ENCODE assay signal across 27 cellular contexts in the genomic region with DNA sequence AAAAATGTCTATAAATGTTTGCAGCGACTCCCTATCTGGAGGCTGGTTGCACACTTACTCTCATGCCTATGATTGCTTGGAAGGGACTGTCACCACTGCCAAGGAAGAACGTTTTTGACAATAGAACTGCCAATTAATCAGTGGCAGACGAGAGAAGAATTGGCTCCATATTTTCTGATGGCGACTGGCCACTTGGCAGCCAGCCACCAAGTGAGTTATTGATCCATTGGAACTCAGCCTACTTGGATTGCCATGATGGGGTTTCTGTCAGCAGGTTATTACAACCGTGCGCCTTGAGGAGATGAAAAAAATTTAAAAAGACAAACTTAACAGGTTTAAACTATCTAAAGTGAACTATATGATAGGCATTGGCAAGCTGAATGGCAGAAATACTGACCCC.
"Had no signal": no experiment of that assay in that cellular context is flagged by ENCODE, and none has a peak within 500 bp of the region (broad histone marks: within the 10 kb centered on the region; RNA-seq: fewer than 3 reads in every experiment).

No MANE protein-coding gene starts in this region.

- ATAC-seq: effector memory CD8-positive, alpha-beta T cell; esophagus mucosa; gastrocnemius medialis; heart right ventricle; left cardiac atrium; left lung; left ventricle myocardium superior; lower lobe of right lung; mucosa of descending colon; naive thymus-derived CD4-positive, alpha-beta T cell had no signal

- DNase-seq: dermis blood vessel endothelial cell; effector CD8-positive, alpha-beta T cell; effector memory CD8-positive, alpha-beta T cell; endodermal cell; erythroblast; esophagus squamous epithelium; foreskin fibroblast; foreskin melanocyte; gastrocnemius medialis; glutamatergic neuron; head of caudate nucleus; heart right ventricle; hippocampal formation; left cardiac atrium; left lung; left ventricle myocardium superior; lower lobe of right lung; mesenchymal stem cell; mucosa of descending colon; naive thymus-derived CD4-positive, alpha-beta T cell had no signal

- H3K27ac ChIP-seq: coronary artery, epithelial cell of prostate, esophagus squamous epithelium, gastrocnemius medialis, heart right ventricle, left lung, lower lobe of right lung had no signal

- H3K9me3 ChIP-seq: esophagus squamous epithelium, gastrocnemius medialis, heart right ventricle, left lung, lower lobe of right lung, mucosa of descending colon had no signal

- FAIRE-seq: colon, endometrium, islet of Langerhans, keratinocyte had no signal

- H3K4me1 ChIP-seq: esophagus squamous epithelium, gastrocnemius medialis, heart right ventricle, left lung, lower lobe of right lung had no signal

- H3K4me3 ChIP-seq: coronary artery, esophagus squamous epithelium, gastrocnemius medialis, heart right ventricle, left lung, lower lobe of right lung, mucosa of descending colon had no signal

- H3K36me3 ChIP-seq: esophagus squamous epithelium, gastrocnemius medialis, heart right ventricle, left lung, lower lobe of right lung had no signal

- H3K27me3 ChIP-seq: esophagus squamous epithelium, gastrocnemius medialis had no signal
